In genomic region chr11:68038718-68039525, GRCh38 we compare ENCODE assay signal across 8 cellular contexts. TPM values are rescaled to one million over a fixed set of nuclear protein-coding genes. Genes with fewer than 3 reads are reported as not detected.
A peak's percentile ranks its signal among the peaks of the same experiment; 100 is the strongest.
DNase-seq lines count a peak whose midpoint lies in the region; ATAC-seq and TF ChIP-seq lines count a peak whose summit lies in the region.

A gene with protein sequence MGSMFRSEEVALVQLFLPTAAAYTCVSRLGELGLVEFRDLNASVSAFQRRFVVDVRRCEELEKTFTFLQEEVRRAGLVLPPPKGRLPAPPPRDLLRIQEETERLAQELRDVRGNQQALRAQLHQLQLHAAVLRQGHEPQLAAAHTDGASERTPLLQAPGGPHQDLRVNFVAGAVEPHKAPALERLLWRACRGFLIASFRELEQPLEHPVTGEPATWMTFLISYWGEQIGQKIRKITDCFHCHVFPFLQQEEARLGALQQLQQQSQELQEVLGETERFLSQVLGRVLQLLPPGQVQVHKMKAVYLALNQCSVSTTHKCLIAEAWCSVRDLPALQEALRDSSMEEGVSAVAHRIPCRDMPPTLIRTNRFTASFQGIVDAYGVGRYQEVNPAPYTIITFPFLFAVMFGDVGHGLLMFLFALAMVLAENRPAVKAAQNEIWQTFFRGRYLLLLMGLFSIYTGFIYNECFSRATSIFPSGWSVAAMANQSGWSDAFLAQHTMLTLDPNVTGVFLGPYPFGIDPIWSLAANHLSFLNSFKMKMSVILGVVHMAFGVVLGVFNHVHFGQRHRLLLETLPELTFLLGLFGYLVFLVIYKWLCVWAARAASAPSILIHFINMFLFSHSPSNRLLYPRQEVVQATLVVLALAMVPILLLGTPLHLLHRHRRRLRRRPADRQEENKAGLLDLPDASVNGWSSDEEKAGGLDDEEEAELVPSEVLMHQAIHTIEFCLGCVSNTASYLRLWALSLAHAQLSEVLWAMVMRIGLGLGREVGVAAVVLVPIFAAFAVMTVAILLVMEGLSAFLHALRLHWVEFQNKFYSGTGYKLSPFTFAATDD (plus strand): TSS chr11:68039025. CDS start chr11:68041272, 2,247 bp downstream.

- H3K9me3 ChIP-seq in gastroesophageal sphincter, result no peaks in the 10 kb centered on the region
- H3K9me3 ChIP-seq in neutrophil, result no peaks in the 10 kb centered on the region
- no peaks in the 10 kb centered on the region for H3K9me3 ChIP-seq in tibial artery

- WGBS in gastroesophageal sphincter (ENCODE audit: low coverage in 1 of 2), 2 donors, result 1% methylated on average over 13 of the region's 51 CpGs; no CpG with 5 or more reads in 1 of the 2 donors

- peak within 1 kb of the TSS; percentile 91 for H3K27ac Mint-ChIP-seq in HFFc6

- ATAC-seq in gastroesophageal sphincter, result peak; percentile 91
- ATAC-seq in HG02970 (IDR thresholded peaks at IDR 0.05; ENCODE audit: low FRiP score, unreplicated experiment), result no peak

- H3K4me3 ChIP-seq in gastroesophageal sphincter (peak within 1 kb of the TSS; percentile 60 to 70), neutrophil (ENCODE audit: low read depth in 1 of 2, low read length in 1 of 2) (peak within 1 kb of the TSS; percentile 87 to 100), tibial artery (peak within 1 kb of the TSS; percentile 63 to 80)

- H3K36me3 ChIP-seq in gastroesophageal sphincter, result peaks cover 0 to 58% of the 10 kb centered on the region in 2 donors
- H3K36me3 ChIP-seq in neutrophil, result peaks cover 35% of the 10 kb centered on the region
- H3K36me3 ChIP-seq in tibial artery, result peaks cover under 1 to 58% (median 25%) of the 10 kb centered on the region in 3 donors

- no peaks in the 10 kb centered on the region for H3K27me3 ChIP-seq in gastroesophageal sphincter
- no peaks in the 10 kb centered on the region for H3K27me3 ChIP-seq in neutrophil
- H3K27me3 ChIP-seq in tibial artery, result no peaks in the 10 kb centered on the region

- intact Hi-C loops in tibial artery (cut with DNase I; ENCODE audit: low total_unique reads), result no loop called here

- peaks cover 4 to 80% (median 24%) of the 10 kb centered on the region in 3 donors for H3K4me1 ChIP-seq in gastroesophageal sphincter
- H3K4me1 ChIP-seq in neutrophil (ENCODE audit: control insufficient read depth in 1 of 2, insufficient read depth in 1 of 2, low read depth in 1 of 2, low read length in 1 of 2), result peaks cover 59 to 68% of the 10 kb centered on the region in 2 experiments
- peaks cover 0 to 50% (median 41%) of the 10 kb centered on the region in 4 donors for H3K4me1 ChIP-seq in tibial artery

- peak; percentile 79 for DNase-seq in Caki2 (ENCODE audit: low read depth)
- DNase-seq in HFFc6, result peak; percentile 45
- peak; percentile 64 for DNase-seq in activated naive CD4-positive, alpha-beta T cell treated with Interleukin-2 at 50 U/mL for 16 hours
- DNase-seq in tibial artery, result peak; percentile 92 to 97

- peak within 1 kb of the TSS; percentile 90 for H3K4me3 Mint-ChIP-seq in HFFc6

- TF ChIP-seq CTCF in HFFc6 (IDR thresholded peaks at IDR 0.05) (peak; percentile 36), gastroesophageal sphincter (IDR thresholded peaks at IDR 0.05) (peak in 2 of 4 experiments; percentile 41 to 56), neutrophil (IDR thresholded peaks at IDR 0.05) (peak; percentile 46), tibial artery (IDR thresholded peaks at IDR 0.05) (peak; percentile 23 to 55)

- H3K4me1 Mint-ChIP-seq in HFFc6 (ENCODE audit: low read depth), result peaks cover 14% of the 10 kb centered on the region

- in situ Hi-C loops in Caki2 (cut with HindIII; ENCODE audit: low pct_unique_long_range_greater_than_20kb, low sequenced_read_pairs), result no loop called here

- H3K27ac ChIP-seq in gastroesophageal sphincter, result peak within 1 kb of the TSS; percentile 69 to 92 (median 86)
- peak within 1 kb of the TSS; percentile 99 for H3K27ac ChIP-seq in neutrophil
- H3K27ac ChIP-seq in tibial artery, result peak within 1 kb of the TSS; percentile 78 to 94

- no peak for TF ChIP-seq EP300 in gastroesophageal sphincter (IDR thresholded peaks at IDR 0.05)

- no peaks in the 10 kb centered on the region for H3K36me3 Mint-ChIP-seq in HFFc6 (ENCODE audit: low read depth)

- H3K27me3 Mint-ChIP-seq in HFFc6 (ENCODE audit: insufficient read depth), result peaks cover 3% of the 10 kb centered on the region; the same call in 1 of the 2 replicates

- no peaks in the 10 kb centered on the region for H3K9me3 Mint-ChIP-seq in HFFc6

- peak; percentile 63 for TF ChIP-seq POLR2A in Raji (IDR thresholded peaks at IDR 0.05; ENCODE audit: insufficient read depth, low read depth, low read length)
- TF ChIP-seq POLR2A in gastroesophageal sphincter (IDR thresholded peaks at IDR 0.05), result peak; percentile 92 to 96

RNA-seq across cellular contexts. Expression of the gene that starts here (rescaled TPM):
- total RNA-seq in Caki2 (2014; rRNA removed; shearing (Covaris generic); ENCODE audit: low replicate concordance), result 23.9 and 24.0 TPM in 2 replicates
- 100 to 1,000 TPM; 113 to 150 (median 131) TPM for total RNA-seq in HFFc6 (2021; fragmentation: NEBNext Ultra II Directional; extraction: Animal tissue kit (Norgen Biotek cat#: 25700))
- total RNA-seq in gastroesophageal sphincter, result 100 to 1,000 TPM in 1 of 4 donors, 10 to 100 TPM in 3; 44.5 to 140 (median 81.2) TPM
